ENCODE assay signal across 1 cellular context in genomic region chr17:75024686-75025397, GRCh38.
TF ChIP-seq lines count a peak whose summit lies in the region.

No MANE protein-coding gene starts in this region.

TF ChIP-seq in HepG2, 621 proteins besides CTCF, POLR2A, EP300 and RAD21 (continued from another document):
- peak; percentile 89 for TF ChIP-seq ZBTB33 (CRISPR knock-in tag; IDR thresholded peaks at IDR 0.05)
- TF ChIP-seq FOXA1 (IDR thresholded peaks at IDR 0.05): no peak
- TF ChIP-seq FOXA1 (CRISPR knock-in tag; IDR thresholded peaks at IDR 0.05): peak; percentile 31; the same call in 1 of the 2 replicates
- TF ChIP-seq MIXL1 (CRISPR knock-in tag; IDR thresholded peaks at IDR 0.05): peak; percentile 20; the same call in 1 of the 2 replicates
- TF ChIP-seq ZSCAN22 (CRISPR knock-in tag; IDR thresholded peaks at IDR 0.05): 0 out of 2 replicates have a peak, but pooled peaks have one; percentile 19
- no peak for TF ChIP-seq ZNF878 (CRISPR knock-in tag; IDR thresholded peaks at IDR 0.05)
- peak; percentile 31; the same call in 1 of the 2 replicates for TF ChIP-seq HMG20A (CRISPR knock-in tag; IDR thresholded peaks at IDR 0.05; ENCODE audit: borderline replicate concordance)
- TF ChIP-seq BCL6 (CRISPR knock-in tag; IDR thresholded peaks at IDR 0.05): 0 out of 2 replicates have a peak, but pooled peaks have one; percentile 9
- peak; percentile 56; the same call in 1 of the 2 replicates for TF ChIP-seq FOXA3 (CRISPR knock-in tag; IDR thresholded peaks at IDR 0.05)
- TF ChIP-seq MAFF (IDR thresholded peaks at IDR 0.05; ENCODE audit: low read depth, low read length): peak; percentile 50
- peak in 1 of 2 experiments; percentile 27; a peak in 1 of 4 replicates for TF ChIP-seq MAFK (conservative IDR thresholded peaks at IDR 0.05 in 1 of 2, IDR thresholded peaks at IDR 0.05 in 1 of 2; ENCODE audit: low read length in 2 of 2)
- TF ChIP-seq ETV5 (CRISPR knock-in tag; IDR thresholded peaks at IDR 0.05; ENCODE audit: borderline replicate concordance): peak; percentile 35; the same call in 1 of the 2 replicates
- no peak for TF ChIP-seq ZMYM3 (CRISPR knock-in tag; IDR thresholded peaks at IDR 0.05)
- TF ChIP-seq ZNF280B (CRISPR knock-in tag; IDR thresholded peaks at IDR 0.05; ENCODE audit: borderline replicate concordance): 0 out of 2 replicates have a peak, but pooled peaks have one; percentile 25
- TF ChIP-seq LCORL (IDR thresholded peaks at IDR 0.05): no peak
- 0 out of 2 replicates have a peak, but pooled peaks have one; percentile 35 for TF ChIP-seq LCORL (CRISPR knock-in tag; IDR thresholded peaks at IDR 0.05)
- no peak for TF ChIP-seq ZBTB10 (CRISPR knock-in tag; IDR thresholded peaks at IDR 0.05; ENCODE audit: borderline replicate concordance)
TF ChIP-seq in HepG2: peak in this region for 39.
